11 cellular contexts compared by ENCODE assay signal in genomic region chr6:26028753-26029569, GRCh38. TPM values are rescaled to one million over a fixed set of nuclear protein-coding genes. Genes with fewer than 3 reads are reported as not detected.
DNase-seq lines count a peak whose midpoint lies in the region; ATAC-seq and TF ChIP-seq lines count a peak whose summit lies in the region.
"Had no signal": no experiment of that assay in that cellular context is flagged by ENCODE, and none has a peak within 500 bp of the region (broad histone marks: within the 10 kb centered on the region; RNA-seq: fewer than 3 reads in every experiment).

No MANE protein-coding gene starts in this region.

- H3K36me3 Mint-ChIP-seq in activated T-helper 1 cell treated with anti-CD3 and anti-CD28 coated beads, Interleukin-12 subunit alpha, Interleukin-12 subunit beta, Interleukin-2, Interleukin-4 antibody, amounts not matched to agents 30 ng/mL and 10 ng/mL and 1 ng/mL, durations not matched to agents 14 hours and 24 hours and 36 hours (ENCODE audit: low read depth), result no peaks in the 10 kb centered on the region
- no peaks in the 10 kb centered on the region for H3K36me3 Mint-ChIP-seq in natural killer cell

- H3K27me3 ChIP-seq in DOHH2 (ENCODE audit: control insufficient read depth, low read length) (no peaks in the 10 kb centered on the region), KMS-11 (ENCODE audit: insufficient read depth, low read depth) (no peaks in the 10 kb centered on the region)
- H3K27me3 ChIP-seq: brain microvascular endothelial cell, suprapubic skin had no signal

- TF ChIP-seq CTCF in DOHH2 (IDR thresholded peaks at IDR 0.05; ENCODE audit: low read depth, low read length, poor library complexity, severe bottlenecking) (no peak), KMS-11 (conservative IDR thresholded peaks at IDR 0.05; ENCODE audit: low read depth, low read length) (no peak), natural killer cell (IDR thresholded peaks at IDR 0.05) (no peak)

- H3K27ac ChIP-seq in DOHH2 (ENCODE audit: low read depth, low read length), result peak overlapping the region; percentile 98
- H3K27ac ChIP-seq in KMS-11, result peak overlapping the region; percentile 99; the same call in 1 of the 2 replicates
- H3K27ac ChIP-seq: brain microvascular endothelial cell, suprapubic skin had no signal

- H3K79me2 ChIP-seq in DOHH2 (ENCODE audit: control insufficient read depth, low read length) (no peaks in the 10 kb centered on the region), KMS-11 (ENCODE audit: insufficient read depth, low read depth) (peaks cover 14% of the 10 kb centered on the region)

- peaks cover 83% of the 10 kb centered on the region for H3K4me1 ChIP-seq in DOHH2 (ENCODE audit: control insufficient read depth, low read length)
- peaks cover 43% of the 10 kb centered on the region for H3K4me1 ChIP-seq in KMS-11 (ENCODE audit: low read depth, poor library complexity, severe bottlenecking)

- H3K27ac Mint-ChIP-seq in activated T-helper 1 cell treated with anti-CD3 and anti-CD28 coated beads, Interleukin-12 subunit alpha, Interleukin-12 subunit beta, Interleukin-2, Interleukin-4 antibody, amounts not matched to agents 30 ng/mL and 10 ng/mL and 1 ng/mL, durations not matched to agents 14 hours and 24 hours and 36 hours, result peak overlapping the region; percentile 65
- H3K27ac Mint-ChIP-seq in natural killer cell, result peak overlapping the region; percentile 99 to 100

- peaks cover 63% of the 10 kb centered on the region for H3F3A ChIP-seq in DOHH2 (ENCODE audit: control insufficient read depth, insufficient read depth)

- H3K4me3 ChIP-seq in DOHH2 (ENCODE audit: low read length) (no peak overlapping the region), KMS-11 (IDR thresholded peaks at IDR 0.05; ENCODE audit: insufficient read depth, low read depth, low read length) (no peak overlapping the region)
- H3K4me3 ChIP-seq: mucosa of descending colon, suprapubic skin had no signal

- no peaks in the 10 kb centered on the region for H3K9me3 Mint-ChIP-seq in activated T-helper 1 cell treated with anti-CD3 and anti-CD28 coated beads, Interleukin-12 subunit alpha, Interleukin-12 subunit beta, Interleukin-2, Interleukin-4 antibody, amounts not matched to agents 30 ng/mL and 10 ng/mL and 1 ng/mL, durations not matched to agents 14 hours and 24 hours and 36 hours
- H3K9me3 Mint-ChIP-seq in natural killer cell, result no peaks in the 10 kb centered on the region

- ATAC-seq in natural killer cell, result no peak
- no peak for ATAC-seq in GM21515 (IDR thresholded peaks at IDR 0.05; ENCODE audit: unreplicated experiment)
- ATAC-seq in HG03108 (IDR thresholded peaks at IDR 0.05; ENCODE audit: unreplicated experiment), result no peak
- ATAC-seq: mucosa of descending colon had no signal

- no peaks in the 10 kb centered on the region for H4K20me1 ChIP-seq in DOHH2 (ENCODE audit: control insufficient read depth, insufficient read depth, low read depth, low read length)
- H4K20me1 ChIP-seq in KMS-11 (ENCODE audit: insufficient read depth), result no peaks in the 10 kb centered on the region

- H3K4me3 Mint-ChIP-seq in activated T-helper 1 cell treated with anti-CD3 and anti-CD28 coated beads, Interleukin-12 subunit alpha, Interleukin-12 subunit beta, Interleukin-2, Interleukin-4 antibody, amounts not matched to agents 30 ng/mL and 10 ng/mL and 1 ng/mL, durations not matched to agents 14 hours and 24 hours and 36 hours, result no peak overlapping the region
- H3K4me3 Mint-ChIP-seq in natural killer cell, result peak overlapping the region; percentile 40

- H3K9me2 ChIP-seq in DOHH2 (replicated peaks; ENCODE audit: control insufficient read depth, low read length), result no peaks in the 10 kb centered on the region

- H3K4me1 Mint-ChIP-seq in activated T-helper 1 cell treated with anti-CD3 and anti-CD28 coated beads, Interleukin-12 subunit alpha, Interleukin-12 subunit beta, Interleukin-2, Interleukin-4 antibody, amounts not matched to agents 30 ng/mL and 10 ng/mL and 1 ng/mL, durations not matched to agents 14 hours and 24 hours and 36 hours (ENCODE audit: low read depth), result peaks cover 95% of the 10 kb centered on the region
- H3K4me1 Mint-ChIP-seq in natural killer cell, result peaks cover 52 to 56% of the 10 kb centered on the region in 2 donors

- intact Hi-C loops in activated T-helper 1 cell treated with anti-CD3 and anti-CD28 coated beads, Interleukin-12 subunit alpha, Interleukin-12 subunit beta, Interleukin-2, Interleukin-4 antibody, amounts not matched to agents 30 ng/mL and 10 ng/mL and 1 ng/mL, durations not matched to agents 14 hours and 24 hours and 36 hours (cut with micrococcal nuclease), result loop anchor here (10.0 kb wide), 3 partner anchors 506 to 1726 kb away; partner anchors contain the start of gene HMGN4
- intact Hi-C loops in natural killer cell (cut with micrococcal nuclease), result loop anchor here (5.0 to 10.0 kb wide), 6 partner anchors 166 to 1866 kb away; partner anchors contain the start of gene ZNF184

- no peak overlapping the region for H2AFZ ChIP-seq in KMS-11 (ENCODE audit: low read depth)

- H3K4me2 ChIP-seq in DOHH2 (ENCODE audit: low read length), result peak overlapping the region; percentile 67
- H3K4me2 ChIP-seq in KMS-11, result peak overlapping the region; percentile 31; the same call in 1 of the 2 replicates

- H3K27me3 Mint-ChIP-seq in activated T-helper 1 cell treated with anti-CD3 and anti-CD28 coated beads, Interleukin-12 subunit alpha, Interleukin-12 subunit beta, Interleukin-2, Interleukin-4 antibody, amounts not matched to agents 30 ng/mL and 10 ng/mL and 1 ng/mL, durations not matched to agents 14 hours and 24 hours and 36 hours (ENCODE audit: insufficient read depth), result peaks cover 2% of the 10 kb centered on the region
- peaks cover 0 to 2% of the 10 kb centered on the region in 2 donors for H3K27me3 Mint-ChIP-seq in natural killer cell (ENCODE audit: low read depth in 2 of 2)

- no peak for DNase-seq in activated T-helper 1 cell treated with anti-CD3 and anti-CD28 coated beads, Interleukin-12 subunit alpha, Interleukin-12 subunit beta, Interleukin-2, Interleukin-4 antibody, amounts not matched to agents 30 ng/mL and 10 ng/mL and 1 ng/mL, durations not matched to agents 14 hours and 24 hours and 36 hours (ENCODE audit: low spot score)
- no peak for DNase-seq in natural killer cell
- no peak for DNase-seq in RPMI8226
- DNase-seq: brain microvascular endothelial cell, mucosa of descending colon, NCI-H226 had no signal

- H3K36me3 ChIP-seq in DOHH2 (ENCODE audit: control insufficient read depth, low read length), result peaks cover 18% of the 10 kb centered on the region
- no peaks in the 10 kb centered on the region for H3K36me3 ChIP-seq in KMS-11 (ENCODE audit: insufficient read depth)
- H3K36me3 ChIP-seq: brain microvascular endothelial cell, suprapubic skin had no signal

- H3K9ac ChIP-seq in KMS-11, result no peak overlapping the region

- no peaks in the 10 kb centered on the region for H3K9me3 ChIP-seq in DOHH2 (ENCODE audit: control insufficient read depth, insufficient read depth, low read length)
- H3K9me3 ChIP-seq: mucosa of descending colon, suprapubic skin had no signal

RNA-seq across cellular contexts. Expression of gene HFE, which starts 58.3 kb away (rescaled TPM):
- total RNA-seq in activated T-helper 1 cell treated with anti-CD3 and anti-CD28 coated beads, Interleukin-12 subunit alpha, Interleukin-12 subunit beta, Interleukin-2, Interleukin-4 antibody, amounts not matched to agents 30 ng/mL and 10 ng/mL and 1 ng/mL, durations not matched to agents 14 hours and 24 hours and 36 hours, result 0.13 and 0.37 TPM in 2 replicates
- total RNA-seq in natural killer cell, result 1 to 10 TPM; 1.5 to 2.3 (median 1.8) TPM
